9 cellular contexts compared by ENCODE assay signal in genomic region chrX:131792789-131793462, GRCh38.
DNase-seq lines count a peak whose midpoint lies in the region; ATAC-seq, FAIRE-seq and TF ChIP-seq lines count a peak whose summit lies in the region.
"Had no signal": no experiment of that assay in that cellular context is flagged by ENCODE, and none has a peak within 500 bp of the region (broad histone marks: within the 10 kb centered on the region; RNA-seq: fewer than 3 reads in every experiment).

No MANE protein-coding gene starts in this region.

- H3K4me2 ChIP-seq in IMR-90 (ENCODE audit: low read depth, low read length) = peak overlapping the region; percentile 82

- TF ChIP-seq POLR2A in IMR-90 (IDR thresholded peaks at IDR 0.05; ENCODE audit: low read depth, low read length) = no peak

- no peaks in the 10 kb centered on the region for H4K20me1 ChIP-seq in IMR-90 (ENCODE audit: insufficient read depth, low read length)

- H3K56ac ChIP-seq in IMR-90 (ENCODE audit: extremely low read depth, insufficient read depth, low read length) = no peak overlapping the region

- FAIRE-seq in kidney (lab: Jason Lieb, UNC) = no peak

- peak overlapping the region; percentile 49; the same call in 1 of the 2 replicates for H4K91ac ChIP-seq in IMR-90 (ENCODE audit: insufficient read depth, low read depth, low read length)

- no peaks in the 10 kb centered on the region for H3K9me3 ChIP-seq in IMR-90 (ENCODE audit: control insufficient read depth, insufficient read depth, low read length)
- no peaks in the 10 kb centered on the region for H3K9me3 ChIP-seq in kidney (ENCODE audit: control insufficient read depth in 1 of 2, low read length in 2 of 2)
- H3K9me3 ChIP-seq in tibial artery = no peaks in the 10 kb centered on the region

- 0 out of 4 replicates have a peak overlapping the region, but pooled peaks of 1 of the 2 experiments have one; percentile 29 for H4K8ac ChIP-seq in IMR-90 (ENCODE audit: low read depth in 2 of 2, low read length in 2 of 2)

- no peaks in the 10 kb centered on the region for H3K79me1 ChIP-seq in IMR-90 (ENCODE audit: low read depth in 1 of 2, low read length in 2 of 2)

- intact Hi-C loops in IMR-90 (cut with micrococcal nuclease) (loop anchor here (1.0 kb wide), 7 partner anchors 25 to 88 kb away; no protein-coding TSS in a partner anchor), kidney (cut with DNase I) (no loop called here), tibial artery (cut with DNase I; ENCODE audit: low total_unique reads) (no loop called here)

- peak; percentile 70 for DNase-seq in activated CD4-positive, CD25-positive, alpha-beta regulatory T cell treated with anti-CD3 and anti-CD28 coated beads, Interleukin-2, amount 50 U/mL, for 72 hours
- DNase-seq in IMR-90 (peak; percentile 93), kidney (peak; percentile 86), MV-4-11 (lab: John Stamatoyannopoulos, UW) (no peak), tibial artery (no peak)
- DNase-seq in activated CD8-positive, alpha-beta memory T cell treated with anti-CD3 and anti-CD28 coated beads, Interleukin-2, amount 50 U/mL, for 4 hours = peak; percentile 87

- peak overlapping the region; percentile 88 for H2AFZ ChIP-seq in IMR-90 (replicated peaks; ENCODE audit: low read length, poor library complexity)

- no peaks in the 10 kb centered on the region for H3K9me1 ChIP-seq in IMR-90 (ENCODE audit: insufficient read depth, low read length)

- peaks cover 7% of the 10 kb centered on the region for H3K27me3 ChIP-seq in IMR-90 (ENCODE audit: control insufficient read depth, insufficient read depth, low read length)
- no peaks in the 10 kb centered on the region for H3K27me3 ChIP-seq in tibial artery

- peak; percentile 76 for TF ChIP-seq RAD21 in IMR-90 (IDR thresholded peaks at IDR 0.05; ENCODE audit: low read length)

- H3K9ac ChIP-seq in IMR-90 (ENCODE audit: low read depth, low read length) (peak overlapping the region; percentile 59; the same call in 1 of the 2 replicates), kidney (ENCODE audit: low read length in 2 of 2) (no peak overlapping the region)

- in situ Hi-C loops in IMR-90 (cut with MboI; ENCODE audit: low sequenced_read_pairs) = no loop called here

- H2AK9ac ChIP-seq in IMR-90 (replicated peaks; ENCODE audit: low read depth, low read length, poor library complexity) = peak overlapping the region; percentile 0

- peak overlapping the region; percentile 85 for H2BK120ac ChIP-seq in IMR-90 (ENCODE audit: low read depth, low read length)

- WGBS in IMR-90 (ENCODE audit: extremely low coverage in 2 of 2, insufficient read length in 1 of 2), 2 experiments = 29% methylated on average over 6 of the region's 15 CpGs; no CpG with 5 or more reads in 1 of the 2 experiments

- CTCF ChIA-PET in IMR-90 (lab: Yijun Ruan, JAX) = no interaction called here

- H3K27ac ChIP-seq in IMR-90 (ENCODE audit: insufficient read depth, low read length) (peak overlapping the region; percentile 69; the same call in 1 of the 2 replicates), kidney (ENCODE audit: low read depth in 2 of 2, low read length in 2 of 2) (no peak overlapping the region), tibial artery (no peak overlapping the region)

- H4K5ac ChIP-seq in IMR-90 (ENCODE audit: low read depth, low read length) = no peak overlapping the region

- peak overlapping the region; percentile 75 for H2BK5ac ChIP-seq in IMR-90 (ENCODE audit: low read depth, low read length, poor library complexity, severe bottlenecking)

- H2AK5ac ChIP-seq in IMR-90 (ENCODE audit: low read depth, low read length) = no peak overlapping the region

- peak; percentile 66 for TF ChIP-seq CTCF in IMR-90 (conservative IDR thresholded peaks at IDR 0.05; ENCODE audit: low read depth, low read length)
- TF ChIP-seq CTCF in kidney (IDR thresholded peaks at IDR 0.05; ENCODE audit: borderline replicate concordance, extremely low read depth, insufficient read depth) = peak; percentile 10
- no peak for TF ChIP-seq CTCF in tibial artery (IDR thresholded peaks at IDR 0.05)

- H3K14ac ChIP-seq in IMR-90 (replicated peaks; ENCODE audit: low read depth, low read length) = no peak overlapping the region

- H2BK15ac ChIP-seq in IMR-90 (ENCODE audit: low read depth, low read length) = no peak overlapping the region

- H3K4me3 ChIP-seq in IMR-90 (ENCODE audit: insufficient read depth, low read depth, low read length) = peak overlapping the region; percentile 47
- H3K4me3 ChIP-seq in kidney (ENCODE audit: low read length in 2 of 2) = no peak overlapping the region
- no peak overlapping the region for H3K4me3 ChIP-seq in tibial artery

- peak overlapping the region; percentile 63; the same call in 1 of the 2 replicates for H3K4ac ChIP-seq in IMR-90 (ENCODE audit: low read depth, low read length)

- no peak overlapping the region for H3K23ac ChIP-seq in IMR-90 (ENCODE audit: low read depth, low read length)

- no peak for ATAC-seq in activated CD4-positive, CD25-positive, alpha-beta regulatory T cell treated with anti-CD3 and anti-CD28 coated beads, Interleukin-2, amount 50 U/mL, for 24 hours
- ATAC-seq in IMR-90 (ENCODE audit: low read depth) (peak; percentile 86), HG02981 (IDR thresholded peaks at IDR 0.05; ENCODE audit: unreplicated experiment) (no peak)
- ATAC-seq: CD8-positive, alpha-beta T cell had no signal

- H3K4me1 ChIP-seq in IMR-90 (ENCODE audit: control insufficient read depth, insufficient read depth, low read length) (no peaks in the 10 kb centered on the region), kidney (ENCODE audit: control insufficient read depth in 1 of 2, insufficient read depth in 1 of 2, low read depth in 1 of 2, low read length in 2 of 2) (no peaks in the 10 kb centered on the region), tibial artery (peaks cover 0 to 6% (median 0%) of the 10 kb centered on the region in 4 donors)

- H3K18ac ChIP-seq in IMR-90 (ENCODE audit: low read depth, low read length) = peak overlapping the region; percentile 71; the same call in 1 of the 2 replicates

- dilution Hi-C loops in IMR-90 (cut with HindIII; ENCODE audit: low sequenced_read_pairs, unreplicated experiment) = no loop called here

- peak overlapping the region; percentile 79; the same call in 1 of the 2 replicates for H2BK20ac ChIP-seq in IMR-90 (ENCODE audit: low read depth, low read length)

- H3K36me3 ChIP-seq in IMR-90 (ENCODE audit: control insufficient read depth, insufficient read depth, low read length) (no peaks in the 10 kb centered on the region), kidney (ENCODE audit: control insufficient read depth in 1 of 2, insufficient read depth in 2 of 2, low read length in 2 of 2) (no peaks in the 10 kb centered on the region), tibial artery (no peaks in the 10 kb centered on the region)

- POLR2A ChIA-PET in IMR-90 (lab: Charles Lee; ENCODE audit: unreplicated experiment) = no interaction called here

- BruUV-seq in IMR-90 (replicated peaks; lab: Mats Ljungman, UMichigan) = no TSS peak

TF ChIP-seq in IMR-90, 13 proteins besides CTCF, POLR2A, EP300 and RAD21:
- no peak for TF ChIP-seq CHD1 (IDR thresholded peaks at IDR 0.05; ENCODE audit: low read depth, low read length)
- TF ChIP-seq SMC3 (IDR thresholded peaks at IDR 0.05; ENCODE audit: low read depth, low read length) = peak; percentile 37
- TF ChIP-seq MAZ (IDR thresholded peaks at IDR 0.05; ENCODE audit: borderline replicate concordance, low read depth, low read length) = peak; percentile 95

Comparison
In these comparisons a context has a peak if more than half of its experiments do, and no peak if none do; other contexts are left out.
1. DNase-seq: peak in activated CD4-positive, CD25-positive, alpha-beta regulatory T cell treated with anti-CD3 and anti-CD28 coated beads, Interleukin-2, amount 50 U/mL, for 72 hours (single experiment), IMR-90 (single experiment), activated CD8-positive, alpha-beta memory T cell treated with anti-CD3 and anti-CD28 coated beads, Interleukin-2, amount 50 U/mL, for 4 hours (single experiment) and kidney (single experiment); none in MV-4-11 (single experiment) and tibial artery (0 of 2).
2. CTCF ChIP-seq: peak in IMR-90 (single experiment) and kidney (single experiment); none in tibial artery (0 of 2).